Comparison of ENCODE assay signal across 12 cellular contexts in genomic region chr3:45950686-45951600, GRCh38. TPM values are rescaled to one million over a fixed set of nuclear protein-coding genes. Genes with fewer than 3 reads are reported as not detected.
A peak's percentile ranks its signal among the peaks of the same experiment; 100 is the strongest.
DNase-seq lines count a peak whose midpoint lies in the region; ATAC-seq and TF ChIP-seq lines count a peak whose summit lies in the region.
"Had no signal": no experiment of that assay in that cellular context is flagged by ENCODE, and none has a peak within 500 bp of the region (broad histone marks: within the 10 kb centered on the region; RNA-seq: fewer than 3 reads in every experiment).

No MANE protein-coding gene starts in this region.

- no peaks in the 10 kb centered on the region for H3K9me3 Mint-ChIP-seq in activated T-cell treated with anti-CD3 and anti-CD28 coated beads, Interleukin-2, amount 50 U/mL, for 24 hours
- H3K9me3 Mint-ChIP-seq in stimulated activated effector memory CD8-positive, alpha-beta T cell treated with anti-CD3 and anti-CD28 coated beads, Interleukin-12 subunit alpha, Interleukin-12 subunit beta, amount 100 ng/mL, for 72 hours = no peaks in the 10 kb centered on the region
- H3K9me3 Mint-ChIP-seq: stimulated activated memory B cell treated with anti-CD40 and anti-IgM and Interleukin-4, amounts not matched to agents 10 μg/mL and 1 μg/mL and 100 μg/mL, for 72 hours had no signal

- no peak for TF ChIP-seq POLR2A in testis (IDR thresholded peaks at IDR 0.05)

- H3K27me3 ChIP-seq in lung (ENCODE audit: control insufficient read depth, insufficient read depth) = no peaks in the 10 kb centered on the region
- no peaks in the 10 kb centered on the region for H3K27me3 ChIP-seq in testis
- no peaks in the 10 kb centered on the region for H3K27me3 ChIP-seq in mammary epithelial cell (ENCODE audit: insufficient read depth, low read length)

- H3K9me3 ChIP-seq in lung (ENCODE audit: control insufficient read depth in 2 of 2, insufficient read depth in 1 of 2, low read length in 1 of 2) = no peaks in the 10 kb centered on the region
- H3K9me3 ChIP-seq in testis = no peaks in the 10 kb centered on the region
- H3K9me3 ChIP-seq in mammary epithelial cell (replicated peaks; ENCODE audit: insufficient read depth, low read length) = no peaks in the 10 kb centered on the region
- H3K9me3 ChIP-seq: Caco-2 had no signal

- no peak overlapping the region for H3K9ac ChIP-seq in mammary epithelial cell (ENCODE audit: insufficient read depth, low read length)

- intact Hi-C loops in testis (cut with DNase I; ENCODE audit: low total_unique reads) = no loop called here
- intact Hi-C loops in mammary epithelial cell (cut with micrococcal nuclease) = no loop called here

- no TSS peak for BruUV-seq in mammary epithelial cell (replicated peaks; lab: Mats Ljungman, UMichigan)

- H3K36me3 ChIP-seq in lung (ENCODE audit: control insufficient read depth in 2 of 2, insufficient read depth in 2 of 2, low read length in 2 of 2) = peaks cover 44 to 67% of the 10 kb centered on the region in 2 donors
- H3K36me3 ChIP-seq in testis (ENCODE audit: low read depth, missing control alignments) = no peaks in the 10 kb centered on the region
- no peaks in the 10 kb centered on the region for H3K36me3 ChIP-seq in mammary epithelial cell (ENCODE audit: insufficient read depth, low read length)

- DNase-seq in T-helper 2 cell (peak in 3 of 5 experiments; percentile 20 to 86 (median 82)), lung (ENCODE audit: low spot score) (no peak), G401 (ENCODE audit: low spot score) (no peak), testis (no peak), mammary epithelial cell (no peak)
- DNase-seq in activated T-cell treated with anti-CD3 and anti-CD28 coated beads, Interleukin-2, amount 50 U/mL, for 24 hours = peak; percentile 52
- DNase-seq in stimulated activated effector memory CD8-positive, alpha-beta T cell treated with anti-CD3 and anti-CD28 coated beads, Interleukin-12 subunit alpha, Interleukin-12 subunit beta, amount 100 ng/mL, for 72 hours (ENCODE audit: low spot score in 2 of 2) = no peak
- DNase-seq: Caco-2, foreskin melanocyte, Karpas-422 had no signal

- no peak overlapping the region for H3K4me3 ChIP-seq in lung
- no peak overlapping the region for H3K4me3 ChIP-seq in testis
- H3K4me3 ChIP-seq in mammary epithelial cell (replicated peaks in 1 of 3; ENCODE audit: insufficient read depth in 1 of 3, low read depth in 2 of 3, low read length in 3 of 3) = no peak overlapping the region

- no peak overlapping the region for H3K4me3 Mint-ChIP-seq in activated T-cell treated with anti-CD3 and anti-CD28 coated beads, Interleukin-2, amount 50 U/mL, for 24 hours
- peak overlapping the region; percentile 80 for H3K4me3 Mint-ChIP-seq in stimulated activated effector memory CD8-positive, alpha-beta T cell treated with anti-CD3 and anti-CD28 coated beads, Interleukin-12 subunit alpha, Interleukin-12 subunit beta, amount 100 ng/mL, for 72 hours
- H3K4me3 Mint-ChIP-seq: stimulated activated memory B cell treated with anti-CD40 and anti-IgM and Interleukin-4, amounts not matched to agents 10 μg/mL and 1 μg/mL and 100 μg/mL, for 72 hours had no signal

- H3K27ac ChIP-seq in lung (ENCODE audit: low read depth in 1 of 2, low read length in 1 of 2) (no peak overlapping the region), testis (no peak overlapping the region), mammary epithelial cell (ENCODE audit: insufficient read depth, low read depth, low read length) (no peak overlapping the region)

- ATAC-seq in lung (ENCODE audit: insufficient read depth, low FRiP score) = peak; percentile 39
- ATAC-seq in stimulated activated effector memory CD8-positive, alpha-beta T cell treated with anti-CD3 and anti-CD28 coated beads, Interleukin-12 subunit alpha, Interleukin-12 subunit beta, amount 100 ng/mL, for 72 hours = peak; percentile 83
- ATAC-seq: HCT116; stimulated activated memory B cell treated with anti-CD40 and anti-IgM and Interleukin-4, amounts not matched to agents 10 μg/mL and 1 μg/mL and 100 μg/mL, for 72 hours had no signal

- dilution Hi-C loops in mammary epithelial cell (cut with HindIII; ENCODE audit: low sequenced_read_pairs) = no loop called here

- H3K27ac Mint-ChIP-seq in activated T-cell treated with anti-CD3 and anti-CD28 coated beads, Interleukin-2, amount 50 U/mL, for 24 hours = peak overlapping the region; percentile 58
- H3K27ac Mint-ChIP-seq in stimulated activated effector memory CD8-positive, alpha-beta T cell treated with anti-CD3 and anti-CD28 coated beads, Interleukin-12 subunit alpha, Interleukin-12 subunit beta, amount 100 ng/mL, for 72 hours = peak overlapping the region; percentile 93
- H3K27ac Mint-ChIP-seq: stimulated activated memory B cell treated with anti-CD40 and anti-IgM and Interleukin-4, amounts not matched to agents 10 μg/mL and 1 μg/mL and 100 μg/mL, for 72 hours had no signal

- H4K20me1 ChIP-seq in mammary epithelial cell (ENCODE audit: insufficient read depth, low read length) = no peaks in the 10 kb centered on the region

- H3K4me1 ChIP-seq in lung (ENCODE audit: control insufficient read depth in 2 of 2, insufficient read depth in 2 of 2, low read length in 2 of 2) = no peaks in the 10 kb centered on the region
- no peaks in the 10 kb centered on the region for H3K4me1 ChIP-seq in testis
- H3K4me1 ChIP-seq in mammary epithelial cell (ENCODE audit: insufficient read depth, low read length) = no peaks in the 10 kb centered on the region
- H3K4me1 ChIP-seq: Caco-2 had no signal

- peaks cover 70% of the 10 kb centered on the region for H3K4me1 Mint-ChIP-seq in activated T-cell treated with anti-CD3 and anti-CD28 coated beads, Interleukin-2, amount 50 U/mL, for 24 hours (ENCODE audit: low read depth)
- peaks cover 99% of the 10 kb centered on the region for H3K4me1 Mint-ChIP-seq in stimulated activated effector memory CD8-positive, alpha-beta T cell treated with anti-CD3 and anti-CD28 coated beads, Interleukin-12 subunit alpha, Interleukin-12 subunit beta, amount 100 ng/mL, for 72 hours
- H3K4me1 Mint-ChIP-seq: stimulated activated memory B cell treated with anti-CD40 and anti-IgM and Interleukin-4, amounts not matched to agents 10 μg/mL and 1 μg/mL and 100 μg/mL, for 72 hours had no signal

- H3K4me2 ChIP-seq in mammary epithelial cell (ENCODE audit: insufficient read depth, low read depth, low read length) = no peak overlapping the region

- no peak overlapping the region for H2AFZ ChIP-seq in mammary epithelial cell (ENCODE audit: low read depth, low read length)

- no peak for TF ChIP-seq CTCF in lung (IDR thresholded peaks at IDR 0.05; ENCODE audit: control extremely low read depth, extremely low read depth)
- TF ChIP-seq CTCF in testis (IDR thresholded peaks at IDR 0.05) = no peak
- no peak for TF ChIP-seq CTCF in mammary epithelial cell (conservative IDR thresholded peaks at IDR 0.05 in 1 of 2, IDR thresholded peaks at IDR 0.05 in 1 of 2; ENCODE audit: extremely low read depth in 1 of 2, insufficient read depth in 1 of 2, low read depth in 1 of 2, low read length in 2 of 2)

- 93 to 96% methylated on average over 6 of the region's 6 CpGs for WGBS in lung, 2 donors
- WGBS in testis, 2 donors = 95 to 97% methylated on average over 5 to 6 of the region's 6 CpGs
- 99% methylated on average over 6 of the region's 6 CpGs for WGBS in mammary epithelial cell (ENCODE audit: low coverage, missing lambda C conversion rate)

- no peaks in the 10 kb centered on the region for H3K27me3 Mint-ChIP-seq in activated T-cell treated with anti-CD3 and anti-CD28 coated beads, Interleukin-2, amount 50 U/mL, for 24 hours
- H3K27me3 Mint-ChIP-seq: stimulated activated memory B cell treated with anti-CD40 and anti-IgM and Interleukin-4, amounts not matched to agents 10 μg/mL and 1 μg/mL and 100 μg/mL, for 72 hours had no signal

- CTCF ChIA-PET in mammary epithelial cell (lab: Charles Lee; ENCODE audit: low non-redundant PET) = no interaction called here

- peaks cover 98% of the 10 kb centered on the region for H3K36me3 Mint-ChIP-seq in activated T-cell treated with anti-CD3 and anti-CD28 coated beads, Interleukin-2, amount 50 U/mL, for 24 hours (ENCODE audit: low read depth)
- H3K36me3 Mint-ChIP-seq in stimulated activated effector memory CD8-positive, alpha-beta T cell treated with anti-CD3 and anti-CD28 coated beads, Interleukin-12 subunit alpha, Interleukin-12 subunit beta, amount 100 ng/mL, for 72 hours = peaks cover 100% of the 10 kb centered on the region

- in situ Hi-C loops in G401 (cut with HindIII; ENCODE audit: low sequenced_read_pairs) (no loop called here), mammary epithelial cell (cut with MboI; ENCODE audit: low sequenced_read_pairs in 2 of 2) (no loop called here)

- no peaks in the 10 kb centered on the region for H3K79me2 ChIP-seq in mammary epithelial cell (ENCODE audit: insufficient read depth, low read length)

RNA-seq across cellular contexts. Expression of gene CXCR6, which starts 7.7 kb away (rescaled TPM):
- total RNA-seq in lung = 1 to 10 TPM; 1.5 to 2.4 TPM
- polyA plus RNA-seq in lung = 1 to 10 TPM; 1.0 to 4.3 TPM
- 0.27 TPM in 1 of 2 replicates, not detected in the other for total RNA-seq in G401 (2014; rRNA removed; shearing (Covaris generic))
- under 1 TPM; 0.16 to 0.62 TPM for total RNA-seq in testis
- 2.1 TPM for polyA plus RNA-seq in testis (ENCODE audit: insufficient read depth, low read depth, low replicate concordance)
- not detected for total RNA-seq in mammary epithelial cell
- polyA plus RNA-seq in mammary epithelial cell = not detected
- not detected for polyA minus RNA-seq in mammary epithelial cell
- total RNA-seq: Caco-2 had no signal

RNA-seq across cellular contexts. Expression of gene FYCO1, which starts 44.7 kb away (rescaled TPM):
- 10 to 100 TPM; 32.7 to 38.7 TPM for total RNA-seq in lung
- polyA plus RNA-seq in lung = 10 to 100 TPM; 11.3 to 13.7 TPM
- total RNA-seq in G401 (2014; rRNA removed; shearing (Covaris generic)) = 9.1 and 11.3 TPM in 2 replicates
- 10 to 100 TPM; 21.7 to 24.2 TPM for total RNA-seq in testis
- polyA plus RNA-seq in testis (ENCODE audit: insufficient read depth, low read depth, low replicate concordance) = 12.8 TPM
- 10 to 100 TPM; 18.8 to 24.8 TPM for total RNA-seq in mammary epithelial cell
- polyA plus RNA-seq in mammary epithelial cell = 7.1 TPM
- 28.2 TPM for polyA minus RNA-seq in mammary epithelial cell

Comparison
In these comparisons a context has a peak if more than half of its experiments do, and no peak if none do; other contexts are left out.
1. DNase-seq: peak in T-helper 2 cell (3 of 5) and activated T-cell treated with anti-CD3 and anti-CD28 coated beads, Interleukin-2, amount 50 U/mL, for 24 hours (single experiment); none in lung (single experiment), stimulated activated effector memory CD8-positive, alpha-beta T cell treated with anti-CD3 and anti-CD28 coated beads, Interleukin-12 subunit alpha, Interleukin-12 subunit beta, amount 100 ng/mL, for 72 hours (0 of 2), G401 (single experiment), testis (single experiment) and mammary epithelial cell (single experiment).